ENCODE assay signal across 8 cellular contexts in genomic region chr12:54017845-54018607, GRCh38. TPM values are rescaled to one million over a fixed set of nuclear protein-coding genes. Genes with fewer than 3 reads are reported as not detected.
A peak's percentile ranks its signal among the peaks of the same experiment; 100 is the strongest.
DNase-seq lines count a peak whose midpoint lies in the region; ATAC-seq, FAIRE-seq and TF ChIP-seq lines count a peak whose summit lies in the region.

No MANE protein-coding gene starts in this region.

- no peak for TF ChIP-seq EP300 in K562 (IDR thresholded peaks at IDR 0.05; ENCODE audit: low read length)

- peaks cover 10 to 48% of the 10 kb centered on the region in 2 experiments for H3K4me1 ChIP-seq in K562 (replicated peaks in 1 of 2; ENCODE audit: control insufficient read depth in 2 of 2, insufficient read depth in 2 of 2, low read length in 2 of 2)

- CTCF ChIA-PET in K562 (lab: Yijun Ruan, JAX; ENCODE audit: low intra/inter-chr PET ratio): interaction anchor here (1.0 kb wide), 1 partner anchor 12 kb away, joined by 3 read pairs; no protein-coding TSS in a partner anchor

- ATAC-seq in HG02642 (IDR thresholded peaks at IDR 0.05; ENCODE audit: poor library complexity, unreplicated experiment) (peak; percentile 83), K562 (peak; percentile 88)

- TSS peak; percentile 92 for BruUV-seq in K562 (replicated peaks; lab: Mats Ljungman, UMichigan)

- WGBS in K562 (ENCODE audit: insufficient coverage, low coverage, missing lambda C conversion rate): 2% methylated on average over 21 of the region's 41 CpGs

- DNase-seq in GM13977 (ENCODE audit: low spot score) (peak; percentile 97), NCI-H146 (lab: John Stamatoyannopoulos, UW) (peak; percentile 62), T-helper 9 cell (peak; percentile 51), K562 (ENCODE audit: extremely low read depth in 1 of 4, low spot score in 3 of 4) (peak; percentile 95 to 98 (median 98)), iPS-NIHi7 (ENCODE audit: extremely low spot score) (peak; percentile 89), SKM-1 (lab: John Stamatoyannopoulos, UW; ENCODE audit: unreplicated experiment) (no peak)
- peak; percentile 69 for DNase-seq in stimulated activated CD4-positive, alpha-beta T cell treated with anti-CD3 and anti-CD28 coated beads, Interleukin-12 subunit alpha, Interleukin-12 subunit beta, amount 100 ng/mL, for 4 hours

- in situ Hi-C loops in GM13977 (cut with MboI; ENCODE audit: low pct_unique_long_range_greater_than_20kb, low sequenced_read_pairs, unreplicated experiment) (loop anchor here (25.0 kb wide), 1 partner anchor 344 kb away; the partner anchor contains the start of gene GPR84), K562 (cut with MboI) (no loop called here)

- peak overlapping the region; percentile 82 to 98 for H3K9ac ChIP-seq in K562 (ENCODE audit: insufficient read depth in 1 of 2, low read depth in 2 of 2, low read length in 2 of 2)

- H3K4me3 ChIP-seq in K562: peak overlapping the region; percentile 60

- H4K20me1 ChIP-seq in K562 (replicated peaks; ENCODE audit: control insufficient read depth, insufficient read depth, low read length): no peaks in the 10 kb centered on the region

- peak overlapping the region; percentile 91 for H3K4me2 ChIP-seq in K562 (ENCODE audit: insufficient read depth, low read length)

- no peak for TF ChIP-seq RAD21 in K562 (CRISPR knock-in tag; conservative IDR thresholded peaks at IDR 0.05 in 1 of 2, IDR thresholded peaks at IDR 0.05 in 1 of 2)

- TF ChIP-seq POLR2A in K562 (conservative IDR thresholded peaks at IDR 0.05): peak; percentile 78

- peak overlapping the region; percentile 97 for H2AFZ ChIP-seq in K562 (ENCODE audit: low read depth, low read length)

- H3K27me3 ChIP-seq in K562 (ENCODE audit: control insufficient read depth in 2 of 2, insufficient read depth in 2 of 2, low read length in 2 of 2): no peaks in the 10 kb centered on the region

- H3K9me3 ChIP-seq in K562 (replicated peaks; ENCODE audit: control insufficient read depth, insufficient read depth, low read depth, low read length): no peaks in the 10 kb centered on the region

- TF ChIP-seq CTCF in GM13977 (IDR thresholded peaks at IDR 0.05; ENCODE audit: extremely low read depth, insufficient read depth, missing control alignments): no peak
- TF ChIP-seq CTCF in K562 (IDR thresholded peaks at IDR 0.05 in 2 of 3, conservative IDR thresholded peaks at IDR 0.05 in 1 of 3; ENCODE audit: insufficient read depth in 2 of 3, low read depth in 1 of 3, low read length in 3 of 3): no peak

- H3K79me2 ChIP-seq in K562 (ENCODE audit: control insufficient read depth, insufficient read depth, low read length): peaks cover 3% of the 10 kb centered on the region; the same call in 2 of the 3 replicates

- no peaks in the 10 kb centered on the region for H3K36me3 ChIP-seq in K562 (ENCODE audit: control insufficient read depth, insufficient read depth, low read length)

- POLR2A ChIA-PET in K562 (lab: Yijun Ruan, JAX): interaction anchor here (0.5 to 2.1 kb wide), 12 partner anchors 8 to 353 kb away, joined by 3 to 10 read pairs (median 4); partner anchors contain the start of genes HOXC5, HOXC6 and HOXC8

- H3K27ac ChIP-seq in K562 (ENCODE audit: extremely low read depth, low read depth, low read length): peak overlapping the region; percentile 86

- H3K9me1 ChIP-seq in K562 (ENCODE audit: control insufficient read depth, insufficient read depth, low read length): no peaks in the 10 kb centered on the region

- peak; percentile 77 for FAIRE-seq in K562 (lab: Jason Lieb, UNC)

- intact Hi-C loops in K562 (cut with micrococcal nuclease): loop anchor here (10.0 kb wide), 1 partner anchor 277 kb away; no protein-coding TSS in a partner anchor

RNA-seq across cellular contexts. Expression of gene HOXC8, which starts 9.2 kb away (rescaled TPM):
- 6.6 and 8.3 TPM in 2 replicates for total RNA-seq in K562 (2011; cell fraction: chromatin; rRNA removed; ENCODE audit: low replicate concordance)
- total RNA-seq in K562 (2011; cell fraction: nucleolus; rRNA removed): 2.4 and 3.2 TPM in 2 replicates
- 2.1 and 2.4 TPM in 2 replicates for total RNA-seq in K562 (2011; cell fraction: nucleoplasm; rRNA removed)
- total RNA-seq in K562 (2014; rRNA removed): 0.32 and 0.57 TPM in 2 replicates
- 0.62 and 0.80 TPM in 2 replicates for total RNA-seq in K562 (2014; rRNA removed; fragmentation: Illumina TruSeq; extraction: Trizol)
- total RNA-seq in K562 (2015; rRNA removed; fragmentation: Illumina TruSeq; extraction: Trizol): 0.53 and 0.76 TPM in 2 replicates
- total RNA-seq in K562 (2021): 0.72 and 0.95 TPM in 2 replicates
- 0.57 TPM in 2 replicates for polyA plus RNA-seq in K562 (2011; rRNA removed)
- polyA plus RNA-seq in K562 (2011; cell fraction: cytosol; rRNA removed): 0.29 and 0.31 TPM in 2 replicates
- 1.9 and 3.0 TPM in 2 replicates for polyA plus RNA-seq in K562 (2011; cell fraction: nucleus; rRNA removed)
- polyA plus RNA-seq in K562 (2012): 0.62 and 1.4 TPM in 2 replicates
- polyA plus RNA-seq in K562 (2014; fragmentation: Illumina TruSeq; extraction: Trizol): 1.3 and 1.4 TPM in 2 replicates
- under 1 TPM; 0.20 to 0.21 TPM for polyA plus RNA-seq in K562 (2014; fragmentation: Nextera tagmentation; extraction: Ambion mirVana)
- polyA plus RNA-seq in K562 (2014; rRNA removed): 0.94 and 1.1 TPM in 2 replicates
- 0.11 and 0.42 TPM in 2 replicates for polyA minus RNA-seq in K562 (2011; rRNA and poly(A)+ RNA removed)
- polyA minus RNA-seq in K562 (2011; cell fraction: cytosol; rRNA and poly(A)+ RNA removed): not detected in 2 replicates
- 0.81 and 0.89 TPM in 2 replicates for polyA minus RNA-seq in K562 (2011; cell fraction: nucleus; rRNA and poly(A)+ RNA removed)

RNA-seq across cellular contexts. Expression of gene HOXC6, which starts 10.2 kb away (rescaled TPM):
- 7.1 and 7.3 TPM in 2 replicates for total RNA-seq in K562 (2011; cell fraction: chromatin; rRNA removed; ENCODE audit: low replicate concordance)
- total RNA-seq in K562 (2011; cell fraction: nucleolus; rRNA removed): 2.8 and 3.0 TPM in 2 replicates
- total RNA-seq in K562 (2011; cell fraction: nucleoplasm; rRNA removed): 3.9 and 4.4 TPM in 2 replicates
- total RNA-seq in K562 (2014; rRNA removed) (0.73 and 1.00 TPM in 2 replicates), K562 (2014; rRNA removed; fragmentation: Illumina TruSeq; extraction: Trizol) (0.57 and 1.0 TPM in 2 replicates), K562 (2015; rRNA removed; fragmentation: Illumina TruSeq; extraction: Trizol) (1.4 TPM in 2 replicates), K562 (2021) (3.2 and 4.0 TPM in 2 replicates)
- polyA plus RNA-seq in K562 (2011; rRNA removed) (2.0 and 2.8 TPM in 2 replicates), K562 (2014; fragmentation: Illumina TruSeq; extraction: Trizol) (3.4 and 3.5 TPM in 2 replicates), K562 (2014; fragmentation: Nextera tagmentation; extraction: Ambion mirVana) (under 1 TPM; 0.06 to 0.13 TPM), K562 (2014; rRNA removed) (2.3 and 3.5 TPM in 2 replicates)
- polyA plus RNA-seq in K562 (2011; cell fraction: cytosol; rRNA removed): 1.5 and 1.8 TPM in 2 replicates
- 4.0 and 6.5 TPM in 2 replicates for polyA plus RNA-seq in K562 (2011; cell fraction: nucleus; rRNA removed)
- 2.8 and 3.8 TPM in 2 replicates for polyA plus RNA-seq in K562 (2012)
- polyA minus RNA-seq in K562 (2011; rRNA and poly(A)+ RNA removed): 1.2 and 1.4 TPM in 2 replicates
- polyA minus RNA-seq in K562 (2011; cell fraction: cytosol; rRNA and poly(A)+ RNA removed): 0.64 and 0.76 TPM in 2 replicates
- 0.94 and 2.2 TPM in 2 replicates for polyA minus RNA-seq in K562 (2011; cell fraction: nucleus; rRNA and poly(A)+ RNA removed)

RNA-seq across cellular contexts. Expression of gene HOXC5, which starts 14.8 kb away (rescaled TPM):
- total RNA-seq in K562 (2011; cell fraction: chromatin; rRNA removed; ENCODE audit: low replicate concordance): 1.7 and 1.9 TPM in 2 replicates
- 0.83 and 0.92 TPM in 2 replicates for total RNA-seq in K562 (2011; cell fraction: nucleolus; rRNA removed)
- total RNA-seq in K562 (2011; cell fraction: nucleoplasm; rRNA removed): 0.44 and 1.3 TPM in 2 replicates
- total RNA-seq in K562 (2014; rRNA removed) (0.18 and 0.53 TPM in 2 replicates), K562 (2014; rRNA removed; fragmentation: Illumina TruSeq; extraction: Trizol) (not detected in 2 replicates), K562 (2015; rRNA removed; fragmentation: Illumina TruSeq; extraction: Trizol) (0.14 TPM in 1 of 2 replicates, not detected in the other), K562 (2021) (0.31 and 0.40 TPM in 2 replicates)
- polyA plus RNA-seq in K562 (2011; rRNA removed) (not detected in 2 replicates), K562 (2014; fragmentation: Illumina TruSeq; extraction: Trizol) (0.10 TPM in 1 of 2 replicates, not detected in the other), K562 (2014; fragmentation: Nextera tagmentation; extraction: Ambion mirVana) (not detected), K562 (2014; rRNA removed) (0.44 TPM in 1 of 2 replicates, not detected in the other)
- not detected in 2 replicates for polyA plus RNA-seq in K562 (2011; cell fraction: cytosol; rRNA removed)
- 0.07 and 0.46 TPM in 2 replicates for polyA plus RNA-seq in K562 (2011; cell fraction: nucleus; rRNA removed)
- polyA plus RNA-seq in K562 (2012): 0.11 TPM in 1 of 2 replicates, not detected in the other
- polyA minus RNA-seq in K562 (2011; rRNA and poly(A)+ RNA removed): not detected in 2 replicates
- not detected in 2 replicates for polyA minus RNA-seq in K562 (2011; cell fraction: cytosol; rRNA and poly(A)+ RNA removed)
- 0.22 and 0.40 TPM in 2 replicates for polyA minus RNA-seq in K562 (2011; cell fraction: nucleus; rRNA and poly(A)+ RNA removed)

RNA-seq across cellular contexts. Expression of gene HOXC9, which starts 18.1 kb away (rescaled TPM):
- 7.4 and 10.3 TPM in 2 replicates for total RNA-seq in K562 (2011; cell fraction: chromatin; rRNA removed; ENCODE audit: low replicate concordance)
- total RNA-seq in K562 (2011; cell fraction: nucleolus; rRNA removed): 2.7 and 2.9 TPM in 2 replicates
- 2.9 and 3.5 TPM in 2 replicates for total RNA-seq in K562 (2011; cell fraction: nucleoplasm; rRNA removed)
- total RNA-seq in K562 (2014; rRNA removed) (10.5 and 13.9 TPM in 2 replicates), K562 (2014; rRNA removed; fragmentation: Illumina TruSeq; extraction: Trizol) (5.7 and 8.0 TPM in 2 replicates), K562 (2015; rRNA removed; fragmentation: Illumina TruSeq; extraction: Trizol) (10.4 and 10.9 TPM in 2 replicates), K562 (2021) (9.3 and 9.9 TPM in 2 replicates)
- polyA plus RNA-seq in K562 (2011; rRNA removed) (1.1 and 1.7 TPM in 2 replicates), K562 (2014; fragmentation: Illumina TruSeq; extraction: Trizol) (8.8 and 9.9 TPM in 2 replicates), K562 (2014; fragmentation: Nextera tagmentation; extraction: Ambion mirVana) (1 to 10 TPM; 1.9 to 2.2 TPM), K562 (2014; rRNA removed) (5.1 and 10.4 TPM in 2 replicates)
- polyA plus RNA-seq in K562 (2011; cell fraction: cytosol; rRNA removed): 3.4 and 8.0 TPM in 2 replicates
- 6.2 and 13.4 TPM in 2 replicates for polyA plus RNA-seq in K562 (2011; cell fraction: nucleus; rRNA removed)
- polyA plus RNA-seq in K562 (2012): 8.6 and 12.0 TPM in 2 replicates
- 0.57 and 1.2 TPM in 2 replicates for polyA minus RNA-seq in K562 (2011; rRNA and poly(A)+ RNA removed)
- polyA minus RNA-seq in K562 (2011; cell fraction: cytosol; rRNA and poly(A)+ RNA removed): 1.7 and 2.6 TPM in 2 replicates
- polyA minus RNA-seq in K562 (2011; cell fraction: nucleus; rRNA and poly(A)+ RNA removed): 1.8 and 1.9 TPM in 2 replicates

RNA-seq across cellular contexts. Expression of gene HOXC10, which starts 33.1 kb away (rescaled TPM):
- 0.25 TPM in 1 of 2 replicates, not detected in the other for total RNA-seq in K562 (2011; cell fraction: chromatin; rRNA removed; ENCODE audit: low replicate concordance)
- 0.53 TPM in 1 of 2 replicates, not detected in the other for total RNA-seq in K562 (2011; cell fraction: nucleolus; rRNA removed)
- 0.46 TPM in 1 of 2 replicates, not detected in the other for total RNA-seq in K562 (2011; cell fraction: nucleoplasm; rRNA removed)
- total RNA-seq in K562 (2014; rRNA removed) (0.08 and 0.14 TPM in 2 replicates), K562 (2014; rRNA removed; fragmentation: Illumina TruSeq; extraction: Trizol) (not detected in 2 replicates), K562 (2015; rRNA removed; fragmentation: Illumina TruSeq; extraction: Trizol) (0.23 TPM in 1 of 2 replicates, not detected in the other), K562 (2021) (0.35 and 0.69 TPM in 2 replicates)
- polyA plus RNA-seq in K562 (2011; rRNA removed) (0.08 and 0.13 TPM in 2 replicates), K562 (2014; fragmentation: Illumina TruSeq; extraction: Trizol) (0.37 and 0.77 TPM in 2 replicates), K562 (2014; fragmentation: Nextera tagmentation; extraction: Ambion mirVana) (under 1 TPM; 0.25 to 0.42 TPM), K562 (2014; rRNA removed) (0.63 and 0.73 TPM in 2 replicates)
- 0.15 and 0.33 TPM in 2 replicates for polyA plus RNA-seq in K562 (2011; cell fraction: cytosol; rRNA removed)
- polyA plus RNA-seq in K562 (2011; cell fraction: nucleus; rRNA removed): 0.21 TPM in 1 of 2 replicates, not detected in the other
- polyA plus RNA-seq in K562 (2012): 0.64 and 0.75 TPM in 2 replicates
- polyA minus RNA-seq in K562 (2011; rRNA and poly(A)+ RNA removed): 0.24 TPM in 1 of 2 replicates, not detected in the other
- polyA minus RNA-seq in K562 (2011; cell fraction: cytosol; rRNA and poly(A)+ RNA removed): 0.64 and 1.6 TPM in 2 replicates
- 0.67 TPM in 2 replicates for polyA minus RNA-seq in K562 (2011; cell fraction: nucleus; rRNA and poly(A)+ RNA removed)
